ENCODE assay signal across 7 cellular contexts in genomic region chr19:17775991-17776803, GRCh38.
DNase-seq lines count a peak whose midpoint lies in the region; ATAC-seq and TF ChIP-seq lines count a peak whose summit lies in the region.

No MANE protein-coding gene starts in this region.

- no peaks in the 10 kb centered on the region for H3K27me3 ChIP-seq in OCI-LY3 (ENCODE audit: low read depth, low read length)

- H3K27ac ChIP-seq in OCI-LY3 (ENCODE audit: low read length), result peak overlapping the region; percentile 91

- H3K36me3 Mint-ChIP-seq in stimulated activated naive B cell treated with anti-CD40 and anti-IgM and Interleukin-4, amounts not matched to agents 10 μg/mL and 1 μg/mL and 100 μg/mL, for 72 hours, result peaks cover 67 to 79% of the 10 kb centered on the region in 2 donors

- H3K36me3 ChIP-seq in OCI-LY3 (replicated peaks; ENCODE audit: low read depth, low read length), result peaks cover 45% of the 10 kb centered on the region

- H3K4me2 ChIP-seq in OCI-LY3 (ENCODE audit: low read length), result peak overlapping the region; percentile 66

- H3K27ac Mint-ChIP-seq in stimulated activated naive B cell treated with anti-CD40 and anti-IgM and Interleukin-4, amounts not matched to agents 10 μg/mL and 1 μg/mL and 100 μg/mL, for 72 hours, result peak overlapping the region; percentile 100

- peaks cover 0 to 3% of the 10 kb centered on the region in 2 donors for H3K9me3 Mint-ChIP-seq in stimulated activated naive B cell treated with anti-CD40 and anti-IgM and Interleukin-4, amounts not matched to agents 10 μg/mL and 1 μg/mL and 100 μg/mL, for 72 hours

- H3K4me3 Mint-ChIP-seq in stimulated activated naive B cell treated with anti-CD40 and anti-IgM and Interleukin-4, amounts not matched to agents 10 μg/mL and 1 μg/mL and 100 μg/mL, for 72 hours, result peak overlapping the region; percentile 72 to 75

- no peaks in the 10 kb centered on the region for H3K27me3 Mint-ChIP-seq in stimulated activated naive B cell treated with anti-CD40 and anti-IgM and Interleukin-4, amounts not matched to agents 10 μg/mL and 1 μg/mL and 100 μg/mL, for 72 hours

- H4K20me1 ChIP-seq in OCI-LY3 (ENCODE audit: insufficient read depth, low read length), result no peaks in the 10 kb centered on the region

- H2AFZ ChIP-seq in OCI-LY3 (ENCODE audit: low read depth, low read length), result no peak overlapping the region

- no peak for TF ChIP-seq CTCF in OCI-LY3 (IDR thresholded peaks at IDR 0.05; ENCODE audit: low read depth, low read length)

- DNase-seq in stimulated activated naive B cell treated with anti-CD40 and anti-IgM and Interleukin-4, amounts not matched to agents 10 μg/mL and 1 μg/mL and 100 μg/mL, for 72 hours, result peak; percentile 93
- DNase-seq in medulla oblongata (ENCODE audit: extremely low spot score) (no peak), OCI-M2 (lab: John Stamatoyannopoulos, UW; ENCODE audit: unreplicated experiment) (no peak), DMS 273 (lab: John Stamatoyannopoulos, UW; ENCODE audit: unreplicated experiment) (no peak)

- ATAC-seq in GM19043 (IDR thresholded peaks at IDR 0.05; ENCODE audit: low read depth, unreplicated experiment) (peak; percentile 61), HG02763 (IDR thresholded peaks at IDR 0.05; ENCODE audit: unreplicated experiment) (peak; percentile 80)
- peak; percentile 82 to 85 for ATAC-seq in stimulated activated naive B cell treated with anti-CD40 and anti-IgM and Interleukin-4, amounts not matched to agents 10 μg/mL and 1 μg/mL and 100 μg/mL, for 72 hours (replicated peaks)

- peaks cover 52 to 71% of the 10 kb centered on the region in 2 donors for H3K4me1 Mint-ChIP-seq in stimulated activated naive B cell treated with anti-CD40 and anti-IgM and Interleukin-4, amounts not matched to agents 10 μg/mL and 1 μg/mL and 100 μg/mL, for 72 hours

- no peaks in the 10 kb centered on the region for H3K9me3 ChIP-seq in OCI-LY3 (ENCODE audit: insufficient read depth, low read length)

- H3K4me3 ChIP-seq in OCI-LY3 (ENCODE audit: low read length), result peak overlapping the region; percentile 47

- H3K9ac ChIP-seq in OCI-LY3 (ENCODE audit: low read length), result peak overlapping the region; percentile 67

- H3K79me2 ChIP-seq in OCI-LY3 (ENCODE audit: low read length), result no peaks in the 10 kb centered on the region

- peaks cover 40% of the 10 kb centered on the region for H3K4me1 ChIP-seq in OCI-LY3 (ENCODE audit: low read length)
